In the genomic region with DNA sequence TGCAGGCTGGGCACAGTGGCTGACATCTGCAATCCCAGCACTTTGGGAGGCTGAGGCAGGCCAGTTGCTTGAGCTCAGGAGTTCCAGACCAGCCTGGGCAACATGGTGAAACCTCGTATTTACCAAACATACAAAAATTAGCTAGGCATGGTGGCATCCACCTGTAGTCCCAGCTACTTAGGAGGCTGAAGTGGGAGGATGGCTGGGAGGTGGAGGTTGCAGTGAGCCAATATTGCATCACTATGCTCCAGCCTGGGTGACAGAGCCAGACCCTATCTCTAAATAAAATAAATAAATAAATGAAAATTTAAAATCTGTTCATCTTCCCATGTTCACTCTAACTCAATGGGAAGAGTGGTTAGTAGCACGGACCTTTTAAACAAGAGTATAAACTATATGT, we compare ENCODE assay signal across 16 cellular contexts.
DNase-seq lines count a peak whose midpoint lies in the region; ATAC-seq and TF ChIP-seq lines count a peak whose summit lies in the region.
"Had no signal": no experiment of that assay in that cellular context is flagged by ENCODE, and none has a peak within 500 bp of the region (broad histone marks: within the 10 kb centered on the region; RNA-seq: fewer than 3 reads in every experiment).

No MANE protein-coding gene starts in this region.

- H3K23ac ChIP-seq in IMR-90 (ENCODE audit: low read depth, low read length), result no peak overlapping the region

- peaks cover 4% of the 10 kb centered on the region; the same call in 1 of the 2 replicates for H3K4me1 ChIP-seq in IMR-90 (ENCODE audit: control insufficient read depth, insufficient read depth, low read length)

- H4K91ac ChIP-seq in IMR-90 (ENCODE audit: insufficient read depth, low read depth, low read length), result no peak overlapping the region

- H3K79me1 ChIP-seq in IMR-90 (ENCODE audit: low read depth in 1 of 2, low read length in 2 of 2), result peaks cover 37 to 57% of the 10 kb centered on the region in 2 experiments

- no peak overlapping the region for H2BK20ac ChIP-seq in IMR-90 (ENCODE audit: low read depth, low read length)

- no peak overlapping the region for H2AK9ac ChIP-seq in IMR-90 (replicated peaks; ENCODE audit: low read depth, low read length, poor library complexity)

- no peak overlapping the region for H2BK5ac ChIP-seq in IMR-90 (ENCODE audit: low read depth, low read length, poor library complexity, severe bottlenecking)

- CTCF ChIA-PET in IMR-90 (lab: Yijun Ruan, JAX), result no interaction called here

- H4K8ac ChIP-seq in IMR-90 (ENCODE audit: low read depth in 2 of 2, low read length in 2 of 2), result no peak overlapping the region

- no peak overlapping the region for H2AFZ ChIP-seq in IMR-90 (replicated peaks; ENCODE audit: low read length, poor library complexity)

- no peak overlapping the region for H2BK15ac ChIP-seq in IMR-90 (ENCODE audit: low read depth, low read length)

- peaks cover 14% of the 10 kb centered on the region for H3K9me1 ChIP-seq in IMR-90 (ENCODE audit: insufficient read depth, low read length)

- no peak for DNase-seq in activated T-cell treated with anti-CD3 and anti-CD28 coated beads, Interleukin-2, amount 50 U/mL, for 72 hours
- DNase-seq in activated T-cell treated with anti-CD3 and anti-CD28 coated beads, Interleukin-2, amount 50 U/mL, for 48 hours, result no peak
- DNase-seq in IMR-90 (no peak), DMS 273 (lab: John Stamatoyannopoulos, UW; ENCODE audit: unreplicated experiment) (no peak), MG63 (no peak), type B pancreatic cell (ENCODE audit: extremely low spot score, unreplicated experiment) (no peak)
- no peak for DNase-seq in effector memory CD8-positive, alpha-beta T cell
- DNase-seq in stimulated activated effector memory CD8-positive, alpha-beta T cell treated with anti-CD3 and anti-CD28 coated beads, Interleukin-12 subunit alpha, Interleukin-12 subunit beta, amount 100 ng/mL, for 72 hours (ENCODE audit: low spot score in 2 of 2), result no peak
- DNase-seq: DMS79 treated with DMSO at 0.1 percent for 48 hours, GOT3, MM.1S, NCI-H1105, NCI-H187, PC-3 had no signal

- dilution Hi-C loops in IMR-90 (cut with HindIII; ENCODE audit: low sequenced_read_pairs, unreplicated experiment), result no loop called here

- no peak for TF ChIP-seq RAD21 in IMR-90 (IDR thresholded peaks at IDR 0.05; ENCODE audit: low read length)

- no peak overlapping the region for H3K4me2 ChIP-seq in IMR-90 (ENCODE audit: low read depth, low read length)

- H3K14ac ChIP-seq in IMR-90 (replicated peaks; ENCODE audit: low read depth, low read length), result no peak overlapping the region

- H3K9me3 Mint-ChIP-seq in activated T-cell treated with anti-CD3 and anti-CD28 coated beads, Interleukin-2, amount 50 U/mL, for 72 hours, result no peaks in the 10 kb centered on the region
- no peaks in the 10 kb centered on the region for H3K9me3 Mint-ChIP-seq in effector memory CD8-positive, alpha-beta T cell
- H3K9me3 Mint-ChIP-seq in stimulated activated effector memory CD8-positive, alpha-beta T cell treated with anti-CD3 and anti-CD28 coated beads, Interleukin-12 subunit alpha, Interleukin-12 subunit beta, amount 100 ng/mL, for 72 hours, result no peaks in the 10 kb centered on the region
- no peaks in the 10 kb centered on the region for H3K9me3 Mint-ChIP-seq in type B pancreatic cell

- no peaks in the 10 kb centered on the region for H3K9me3 ChIP-seq in IMR-90 (ENCODE audit: control insufficient read depth, insufficient read depth, low read length)
- no peaks in the 10 kb centered on the region for H3K9me3 ChIP-seq in MG63

- no peak overlapping the region for H3K27ac ChIP-seq in IMR-90 (ENCODE audit: insufficient read depth, low read length)
- H3K27ac ChIP-seq: C4-2B had no signal

- H4K20me1 ChIP-seq in IMR-90 (ENCODE audit: insufficient read depth, low read length), result peaks cover 25% of the 10 kb centered on the region; the same call in 1 of the 2 replicates

- TF ChIP-seq CTCF in IMR-90 (conservative IDR thresholded peaks at IDR 0.05; ENCODE audit: low read depth, low read length) (no peak), type B pancreatic cell (conservative IDR thresholded peaks at IDR 0.05) (no peak)

- ATAC-seq in activated T-cell treated with anti-CD3 and anti-CD28 coated beads, Interleukin-2, amount 50 U/mL, for 72 hours (replicated peaks in 1 of 2), result no peak
- ATAC-seq in IMR-90 (ENCODE audit: low read depth), result no peak
- ATAC-seq in effector memory CD8-positive, alpha-beta T cell (replicated peaks), result no peak
- ATAC-seq in stimulated activated effector memory CD8-positive, alpha-beta T cell treated with anti-CD3 and anti-CD28 coated beads, Interleukin-12 subunit alpha, Interleukin-12 subunit beta, amount 100 ng/mL, for 72 hours, result no peak
- ATAC-seq: PC-3, Right ventricle myocardium inferior had no signal

- H2BK120ac ChIP-seq in IMR-90 (ENCODE audit: low read depth, low read length), result no peak overlapping the region

- intact Hi-C loops in IMR-90 (cut with micrococcal nuclease), result no loop called here

- peaks cover 13 to 33% of the 10 kb centered on the region in 2 donors for H3K36me3 Mint-ChIP-seq in activated T-cell treated with anti-CD3 and anti-CD28 coated beads, Interleukin-2, amount 50 U/mL, for 72 hours (ENCODE audit: insufficient read depth in 2 of 2)
- peaks cover 66% of the 10 kb centered on the region for H3K36me3 Mint-ChIP-seq in effector memory CD8-positive, alpha-beta T cell (ENCODE audit: insufficient read depth)
- peaks cover 99% of the 10 kb centered on the region for H3K36me3 Mint-ChIP-seq in stimulated activated effector memory CD8-positive, alpha-beta T cell treated with anti-CD3 and anti-CD28 coated beads, Interleukin-12 subunit alpha, Interleukin-12 subunit beta, amount 100 ng/mL, for 72 hours
- peaks cover 42% of the 10 kb centered on the region for H3K36me3 Mint-ChIP-seq in type B pancreatic cell

- H3K4me1 Mint-ChIP-seq in activated T-cell treated with anti-CD3 and anti-CD28 coated beads, Interleukin-2, amount 50 U/mL, for 72 hours (ENCODE audit: low read depth), result no peaks in the 10 kb centered on the region
- peaks cover 12 to 17% of the 10 kb centered on the region in 2 donors for H3K4me1 Mint-ChIP-seq in effector memory CD8-positive, alpha-beta T cell (ENCODE audit: low read depth in 2 of 2)
- peaks cover 22% of the 10 kb centered on the region for H3K4me1 Mint-ChIP-seq in stimulated activated effector memory CD8-positive, alpha-beta T cell treated with anti-CD3 and anti-CD28 coated beads, Interleukin-12 subunit alpha, Interleukin-12 subunit beta, amount 100 ng/mL, for 72 hours
- H3K4me1 Mint-ChIP-seq in type B pancreatic cell (ENCODE audit: unreplicated experiment), result no peaks in the 10 kb centered on the region

- no peak overlapping the region for H4K5ac ChIP-seq in IMR-90 (ENCODE audit: low read depth, low read length)

- no CpG with 5 or more reads among the region's 2 CpGs for WGBS in IMR-90 (ENCODE audit: extremely low coverage in 2 of 2, insufficient read length in 1 of 2), 2 experiments

- no peak overlapping the region for H3K56ac ChIP-seq in IMR-90 (ENCODE audit: extremely low read depth, insufficient read depth, low read length)

- no peak overlapping the region for H2AK5ac ChIP-seq in IMR-90 (ENCODE audit: low read depth, low read length)

- no peak overlapping the region for H3K4me3 ChIP-seq in IMR-90 (ENCODE audit: insufficient read depth, low read depth, low read length)
- no peak overlapping the region for H3K4me3 ChIP-seq in MG63

- POLR2A ChIA-PET in IMR-90 (lab: Charles Lee; ENCODE audit: unreplicated experiment), result interaction anchor here (0.6 kb wide), 1 partner anchor 123 kb away, joined by 3 read pairs; no protein-coding TSS in a partner anchor

- H3K4ac ChIP-seq in IMR-90 (ENCODE audit: low read depth, low read length), result no peak overlapping the region

- in situ Hi-C loops in IMR-90 (cut with MboI; ENCODE audit: low sequenced_read_pairs), result no loop called here

- no peaks in the 10 kb centered on the region for H3K27me3 Mint-ChIP-seq in activated T-cell treated with anti-CD3 and anti-CD28 coated beads, Interleukin-2, amount 50 U/mL, for 72 hours (ENCODE audit: low read depth)
- no peaks in the 10 kb centered on the region for H3K27me3 Mint-ChIP-seq in effector memory CD8-positive, alpha-beta T cell
- H3K27me3 Mint-ChIP-seq in type B pancreatic cell, result no peaks in the 10 kb centered on the region

- H3K27me3 ChIP-seq in IMR-90 (ENCODE audit: control insufficient read depth, insufficient read depth, low read length) (no peaks in the 10 kb centered on the region), MG63 (no peaks in the 10 kb centered on the region)

- H3K27ac Mint-ChIP-seq in activated T-cell treated with anti-CD3 and anti-CD28 coated beads, Interleukin-2, amount 50 U/mL, for 72 hours, result peak overlapping the region; percentile 44
- peak overlapping the region; percentile 1 to 44 for H3K27ac Mint-ChIP-seq in effector memory CD8-positive, alpha-beta T cell
- H3K27ac Mint-ChIP-seq in stimulated activated effector memory CD8-positive, alpha-beta T cell treated with anti-CD3 and anti-CD28 coated beads, Interleukin-12 subunit alpha, Interleukin-12 subunit beta, amount 100 ng/mL, for 72 hours, result peak overlapping the region; percentile 3
- no peak overlapping the region for H3K27ac Mint-ChIP-seq in type B pancreatic cell

- no peak overlapping the region for H3K18ac ChIP-seq in IMR-90 (ENCODE audit: low read depth, low read length)

- no peak for TF ChIP-seq POLR2A in IMR-90 (IDR thresholded peaks at IDR 0.05; ENCODE audit: low read depth, low read length)

- H3K4me3 Mint-ChIP-seq in activated T-cell treated with anti-CD3 and anti-CD28 coated beads, Interleukin-2, amount 50 U/mL, for 72 hours, result no peak overlapping the region
- no peak overlapping the region for H3K4me3 Mint-ChIP-seq in effector memory CD8-positive, alpha-beta T cell
- H3K4me3 Mint-ChIP-seq in stimulated activated effector memory CD8-positive, alpha-beta T cell treated with anti-CD3 and anti-CD28 coated beads, Interleukin-12 subunit alpha, Interleukin-12 subunit beta, amount 100 ng/mL, for 72 hours, result no peak overlapping the region
- H3K4me3 Mint-ChIP-seq in type B pancreatic cell, result no peak overlapping the region

- H3K36me3 ChIP-seq in IMR-90 (ENCODE audit: control insufficient read depth, insufficient read depth, low read length), result peaks cover 33% of the 10 kb centered on the region
- peaks cover 61% of the 10 kb centered on the region for H3K36me3 ChIP-seq in MG63

- BruUV-seq in IMR-90 (replicated peaks; lab: Mats Ljungman, UMichigan), result no TSS peak

- no peak overlapping the region for H3K9ac ChIP-seq in IMR-90 (ENCODE audit: low read depth, low read length)

TF ChIP-seq in IMR-90, 13 proteins besides CTCF, POLR2A, EP300 and RAD21:
- no peak for TF ChIP-seq BHLHE40 (IDR thresholded peaks at IDR 0.05; ENCODE audit: low read depth, low read length)
- TF ChIP-seq MXI1 (IDR thresholded peaks at IDR 0.05; ENCODE audit: borderline replicate concordance, low read depth, low read length), result no peak
- TF ChIP-seq RCOR1 (IDR thresholded peaks at IDR 0.05; ENCODE audit: insufficient replicate concordance, low read length), result no peak
- no peak for TF ChIP-seq NFE2L2 (IDR thresholded peaks at IDR 0.05; ENCODE audit: low read depth, low read length)
- TF ChIP-seq SMC3 (IDR thresholded peaks at IDR 0.05; ENCODE audit: low read depth, low read length), result no peak
- TF ChIP-seq CEBPB (IDR thresholded peaks at IDR 0.05; ENCODE audit: low read depth, low read length), result peak; percentile 34; the same call in 1 of the 2 replicates
- TF ChIP-seq RFX5 (IDR thresholded peaks at IDR 0.05; ENCODE audit: low read depth, low read length), result no peak
TF ChIP-seq in IMR-90: peak in this region for 1.
